ENCODE assay signal across 1 cellular context in the genomic region with DNA sequence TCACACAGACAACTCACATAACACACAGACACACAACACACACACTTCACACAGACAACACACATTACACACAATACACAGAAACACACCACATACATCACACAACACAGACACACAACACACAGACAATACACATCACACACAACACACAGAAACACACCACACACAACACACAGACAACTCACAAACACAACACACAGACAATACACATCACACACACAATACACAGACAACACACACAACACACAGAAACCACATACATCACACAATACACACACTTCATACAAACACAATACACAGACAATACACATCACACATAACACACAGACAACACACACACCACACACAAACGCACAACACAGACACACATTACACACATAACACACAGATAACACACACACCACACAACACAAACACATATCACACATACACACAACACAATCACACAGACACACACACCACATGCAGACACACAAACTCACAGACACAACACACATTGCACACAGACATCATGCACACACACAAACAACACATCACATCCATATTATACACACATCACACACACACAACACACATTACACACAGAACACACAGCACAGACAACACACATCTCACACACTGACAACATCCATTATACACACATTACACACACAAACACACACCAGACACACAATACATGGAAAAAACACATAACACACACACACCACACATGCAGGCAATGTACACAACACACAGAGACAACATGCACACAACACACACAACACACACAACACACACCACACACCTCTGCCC.
TF ChIP-seq lines count a peak whose summit lies in the region.

No MANE protein-coding gene starts in this region.

TF ChIP-seq in K562, 482 proteins besides CTCF, POLR2A, EP300 and RAD21 (continued from another document and continues in another):
- TF ChIP-seq BCLAF1 (IDR thresholded peaks at IDR 0.05; ENCODE audit: borderline replicate concordance in 1 of 2, control insufficient read depth in 1 of 2, low read depth in 2 of 2, low read length in 1 of 2) (peak in 1 of 2 experiments; percentile 12; a peak in 1 of 4 replicates), NELFE (IDR thresholded peaks at IDR 0.05; ENCODE audit: insufficient read depth, insufficient read length) (no peak), TAF1 (IDR thresholded peaks at IDR 0.05; ENCODE audit: control insufficient read depth, extremely low read depth, insufficient read depth, low read length, severe bottlenecking) (no peak), HDAC2 (IDR thresholded peaks at IDR 0.05) (no peak), ELF4 (CRISPR knock-in tag; IDR thresholded peaks at IDR 0.05) (peak; percentile 71), CBX1 (IDR thresholded peaks at IDR 0.05; ENCODE audit: low read depth) (peak; percentile 48), ZNF175 (CRISPR knock-in tag; IDR thresholded peaks at IDR 0.05; ENCODE audit: low read depth) (no peak), ZNF436 (CRISPR knock-in tag; IDR thresholded peaks at IDR 0.05) (no peak), NKRF (IDR thresholded peaks at IDR 0.05; ENCODE audit: borderline replicate concordance) (peak; percentile 64), TRIM28 (IDR thresholded peaks at IDR 0.05) (no peak), ARHGAP35 (IDR thresholded peaks at IDR 0.05; ENCODE audit: partially characterized antibody) (peak; percentile 42), THRAP3 (IDR thresholded peaks at IDR 0.05; ENCODE audit: borderline replicate concordance) (0 out of 2 replicates have a peak, but pooled peaks have one; percentile 12), LARP7 (IDR thresholded peaks at IDR 0.05) (peak; percentile 90), ZNF707 (CRISPR knock-in tag; conservative IDR thresholded peaks at IDR 0.05) (no peak), TBL1XR1 (IDR thresholded peaks at IDR 0.05; ENCODE audit: low read length in 2 of 2) (no peak), BCOR (IDR thresholded peaks at IDR 0.05) (peak; percentile 28), NFE2 (IDR thresholded peaks at IDR 0.05; ENCODE audit: low read depth) (no peak), ADNP (tag; IDR thresholded peaks at IDR 0.05) (no peak; the same call in 1 of the 2 replicates), HDGF (IDR thresholded peaks at IDR 0.05) (0 out of 2 replicates have a peak, but pooled peaks have one; percentile 31), BCL6 (CRISPR knock-in tag; IDR thresholded peaks at IDR 0.05) (no peak), ZFP1 (CRISPR knock-in tag; IDR thresholded peaks at IDR 0.05) (no peak), STAT6 (CRISPR knock-in tag; IDR thresholded peaks at IDR 0.05) (no peak), MLLT1 (IDR thresholded peaks at IDR 0.05) (peak in 1 of 2 experiments; percentile 80), TFAP4 (CRISPR knock-in tag; IDR thresholded peaks at IDR 0.05; ENCODE audit: borderline replicate concordance) (no peak), ZBTB33 (CRISPR knock-in tag; IDR thresholded peaks at IDR 0.05) (no peak), BRCA1 (IDR thresholded peaks at IDR 0.05) (no peak), BRCA1 (CRISPR knock-in tag; IDR thresholded peaks at IDR 0.05) (no peak), BRD4 (IDR thresholded peaks at IDR 0.05) (no peak), RFX7 (CRISPR knock-in tag; IDR thresholded peaks at IDR 0.05) (no peak), PYGO2 (tag; IDR thresholded peaks at IDR 0.05) (no peak), USF2 (CRISPR knock-in tag; IDR thresholded peaks at IDR 0.05) (no peak), ZFPM2 (CRISPR knock-in tag; IDR thresholded peaks at IDR 0.05) (no peak), PHB (CRISPR knock-in tag; IDR thresholded peaks at IDR 0.05) (no peak), KDM1A (IDR thresholded peaks at IDR 0.05) (peak in 1 of 2 experiments; percentile 19; a peak in 3 of 4 replicates), HDAC8 (tag; IDR thresholded peaks at IDR 0.05) (no peak), TSC22D4 (tag; IDR thresholded peaks at IDR 0.05) (peak; percentile 95), DDX20 (tag; IDR thresholded peaks at IDR 0.05; ENCODE audit: low read depth) (no peak), ZNF551 (CRISPR knock-in tag; IDR thresholded peaks at IDR 0.05) (no peak), SRSF1 (IDR thresholded peaks at IDR 0.05; ENCODE audit: low read depth, low read length) (no peak), ARNT (IDR thresholded peaks at IDR 0.05) (0 out of 4 replicates have a peak, but pooled peaks of 1 of the 2 experiments have one; percentile 40)
- TF ChIP-seq, protein P1, sequence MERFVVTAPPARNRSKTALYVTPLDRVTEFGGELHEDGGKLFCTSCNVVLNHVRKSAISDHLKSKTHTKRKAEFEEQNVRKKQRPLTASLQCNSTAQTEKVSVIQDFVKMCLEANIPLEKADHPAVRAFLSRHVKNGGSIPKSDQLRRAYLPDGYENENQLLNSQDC (CRISPR knock-in tag; IDR thresholded peaks at IDR 0.05) = no peak
- TF ChIP-seq, protein P2, sequence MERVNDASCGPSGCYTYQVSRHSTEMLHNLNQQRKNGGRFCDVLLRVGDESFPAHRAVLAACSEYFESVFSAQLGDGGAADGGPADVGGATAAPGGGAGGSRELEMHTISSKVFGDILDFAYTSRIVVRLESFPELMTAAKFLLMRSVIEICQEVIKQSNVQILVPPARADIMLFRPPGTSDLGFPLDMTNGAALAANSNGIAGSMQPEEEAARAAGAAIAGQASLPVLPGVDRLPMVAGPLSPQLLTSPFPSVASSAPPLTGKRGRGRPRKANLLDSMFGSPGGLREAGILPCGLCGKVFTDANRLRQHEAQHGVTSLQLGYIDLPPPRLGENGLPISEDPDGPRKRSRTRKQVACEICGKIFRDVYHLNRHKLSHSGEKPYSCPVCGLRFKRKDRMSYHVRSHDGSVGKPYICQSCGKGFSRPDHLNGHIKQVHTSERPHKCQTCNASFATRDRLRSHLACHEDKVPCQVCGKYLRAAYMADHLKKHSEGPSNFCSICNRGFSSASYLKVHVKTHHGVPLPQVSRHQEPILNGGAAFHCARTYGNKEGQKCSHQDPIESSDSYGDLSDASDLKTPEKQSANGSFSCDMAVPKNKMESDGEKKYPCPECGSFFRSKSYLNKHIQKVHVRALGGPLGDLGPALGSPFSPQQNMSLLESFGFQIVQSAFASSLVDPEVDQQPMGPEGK (CRISPR knock-in tag; IDR thresholded peaks at IDR 0.05; ENCODE audit: borderline replicate concordance) = no peak
